ENCODE assay signal across 9 cellular contexts in genomic region chr12:108312885-108313203, GRCh38. TPM values are rescaled to one million over a fixed set of nuclear protein-coding genes. Genes with fewer than 3 reads are reported as not detected.
DNase-seq lines count a peak whose midpoint lies in the region; ATAC-seq lines count a peak whose summit lies in the region.
"Had no signal": no experiment of that assay in that cellular context is flagged by ENCODE, and none has a peak within 500 bp of the region (broad histone marks: within the 10 kb centered on the region; RNA-seq: fewer than 3 reads in every experiment).

No MANE protein-coding gene starts in this region.

- peaks cover 5% of the 10 kb centered on the region for H3K4me1 Mint-ChIP-seq in activated T-helper 2 cell treated with anti-CD3 and anti-CD28 coated beads, Interferon-gamma antibody, Interleukin-2, Interleukin-4, amounts not matched to agents 10 μg/mL and 5 μg/mL and 100 μg/mL, durations not matched to agents 14 hours and 24 hours and 36 hours (ENCODE audit: low read depth)

- peaks cover 14% of the 10 kb centered on the region for H3K4me1 ChIP-seq in NT2/D1 (ENCODE audit: insufficient read depth, insufficient read length)
- H3K4me1 ChIP-seq in muscle layer of duodenum (ENCODE audit: control insufficient read depth in 1 of 2, insufficient read depth in 2 of 2, low read length in 2 of 2), result peaks cover 0 to 31% of the 10 kb centered on the region in 2 donors

- no peak overlapping the region for H3K4me3 Mint-ChIP-seq in activated T-helper 2 cell treated with anti-CD3 and anti-CD28 coated beads, Interferon-gamma antibody, Interleukin-2, Interleukin-4, amounts not matched to agents 10 μg/mL and 5 μg/mL and 100 μg/mL, durations not matched to agents 14 hours and 24 hours and 36 hours (ENCODE audit: low read depth)

- ATAC-seq in HG03442 (IDR thresholded peaks at IDR 0.05; ENCODE audit: unreplicated experiment), result no peak
- no peak for ATAC-seq in activated naive CD4-positive, alpha-beta T cell treated with anti-CD3 and anti-CD28 coated beads, Interleukin-2, amount 50 U/mL, for 72 hours
- no peak for ATAC-seq in GM21381 (IDR thresholded peaks at IDR 0.05; ENCODE audit: unreplicated experiment)

- no peak overlapping the region for H3K27ac Mint-ChIP-seq in activated T-helper 2 cell treated with anti-CD3 and anti-CD28 coated beads, Interferon-gamma antibody, Interleukin-2, Interleukin-4, amounts not matched to agents 10 μg/mL and 5 μg/mL and 100 μg/mL, durations not matched to agents 14 hours and 24 hours and 36 hours
- no peak overlapping the region for H3K27ac Mint-ChIP-seq in activated naive CD4-positive, alpha-beta T cell treated with anti-CD3 and anti-CD28 coated beads, Interleukin-2, amount 50 U/mL, for 72 hours

- H3K9ac ChIP-seq in NT2/D1 (ENCODE audit: insufficient read length, low read depth), result peak overlapping the region; percentile 27

- peak; percentile 14 for DNase-seq in A172 (ENCODE audit: low spot score)
- DNase-seq in NT2/D1 (ENCODE audit: low read depth, low spot score), result no peak
- DNase-seq in fibroblast of peridontal ligament (ENCODE audit: extremely low read depth), result peak; percentile 35
- DNase-seq in activated T-helper 2 cell treated with anti-CD3 and anti-CD28 coated beads, Interferon-gamma antibody, Interleukin-2, Interleukin-4, amounts not matched to agents 10 μg/mL and 5 μg/mL and 100 μg/mL, durations not matched to agents 14 hours and 24 hours and 36 hours (ENCODE audit: low spot score), result no peak
- DNase-seq in activated naive CD4-positive, alpha-beta T cell treated with anti-CD3 and anti-CD28 coated beads, Interleukin-2, amount 50 U/mL, for 72 hours (ENCODE audit: low spot score in 2 of 2), result no peak
- DNase-seq: NCI-H1694 treated with DMSO at 0.1 percent for 48 hours had no signal

- no peaks in the 10 kb centered on the region for H3K36me3 Mint-ChIP-seq in activated T-helper 2 cell treated with anti-CD3 and anti-CD28 coated beads, Interferon-gamma antibody, Interleukin-2, Interleukin-4, amounts not matched to agents 10 μg/mL and 5 μg/mL and 100 μg/mL, durations not matched to agents 14 hours and 24 hours and 36 hours (ENCODE audit: low read depth)
- H3K36me3 Mint-ChIP-seq in activated naive CD4-positive, alpha-beta T cell treated with anti-CD3 and anti-CD28 coated beads, Interleukin-2, amount 50 U/mL, for 72 hours, result no peaks in the 10 kb centered on the region

- H3K27ac ChIP-seq in muscle layer of duodenum (ENCODE audit: low read length), result peak overlapping the region; percentile 47

- H3K9me3 Mint-ChIP-seq in activated T-helper 2 cell treated with anti-CD3 and anti-CD28 coated beads, Interferon-gamma antibody, Interleukin-2, Interleukin-4, amounts not matched to agents 10 μg/mL and 5 μg/mL and 100 μg/mL, durations not matched to agents 14 hours and 24 hours and 36 hours, result no peaks in the 10 kb centered on the region
- H3K9me3 Mint-ChIP-seq in activated naive CD4-positive, alpha-beta T cell treated with anti-CD3 and anti-CD28 coated beads, Interleukin-2, amount 50 U/mL, for 72 hours, result no peaks in the 10 kb centered on the region

- no peaks in the 10 kb centered on the region for H3K27me3 ChIP-seq in NT2/D1 (ENCODE audit: insufficient read depth, insufficient read length)
- no peaks in the 10 kb centered on the region for H3K27me3 ChIP-seq in muscle layer of duodenum (ENCODE audit: low read depth, low read length)

- no peaks in the 10 kb centered on the region for H3K9me3 ChIP-seq in NT2/D1 (ENCODE audit: insufficient read depth, low read length)
- no peaks in the 10 kb centered on the region for H3K9me3 ChIP-seq in muscle layer of duodenum (ENCODE audit: control insufficient read depth in 1 of 2, low read length in 2 of 2)

- H3K4me3 ChIP-seq in NT2/D1 (ENCODE audit: insufficient read length, low read depth) (no peak overlapping the region), muscle layer of duodenum (ENCODE audit: low read depth in 1 of 2, low read length in 2 of 2) (no peak overlapping the region)

- intact Hi-C loops in activated T-helper 2 cell treated with anti-CD3 and anti-CD28 coated beads, Interferon-gamma antibody, Interleukin-2, Interleukin-4, amounts not matched to agents 10 μg/mL and 5 μg/mL and 100 μg/mL, durations not matched to agents 14 hours and 24 hours and 36 hours (cut with micrococcal nuclease), result no loop called here

- H3K36me3 ChIP-seq in NT2/D1 (ENCODE audit: insufficient read depth, insufficient read length, low read length), result no peaks in the 10 kb centered on the region
- H3K36me3 ChIP-seq in muscle layer of duodenum (ENCODE audit: control insufficient read depth in 1 of 2, insufficient read depth in 2 of 2, low read length in 2 of 2), result no peaks in the 10 kb centered on the region

- peaks cover 4% of the 10 kb centered on the region for H3K27me3 Mint-ChIP-seq in activated T-helper 2 cell treated with anti-CD3 and anti-CD28 coated beads, Interferon-gamma antibody, Interleukin-2, Interleukin-4, amounts not matched to agents 10 μg/mL and 5 μg/mL and 100 μg/mL, durations not matched to agents 14 hours and 24 hours and 36 hours (ENCODE audit: low read depth)

RNA-seq across cellular contexts. Expression of gene CMKLR1, which starts 26.3 kb away (rescaled TPM):
- total RNA-seq in A172 (2014; rRNA removed; shearing (Covaris generic)), result not detected in 2 replicates
- not detected in 2 replicates for total RNA-seq in activated T-helper 2 cell treated with anti-CD3 and anti-CD28 coated beads, Interferon-gamma antibody, Interleukin-2, Interleukin-4, amounts not matched to agents 10 μg/mL and 5 μg/mL and 100 μg/mL, durations not matched to agents 14 hours and 24 hours and 36 hours
- not detected for total RNA-seq in activated naive CD4-positive, alpha-beta T cell treated with anti-CD3 and anti-CD28 coated beads, Interleukin-2, amount 50 U/mL, for 72 hours

Comparison
In these comparisons a context has a peak if more than half of its experiments do, and no peak if none do; other contexts are left out.
1. DNase-seq: peak in A172 (single experiment) and fibroblast of peridontal ligament (single experiment); none in NT2/D1 (single experiment), activated T-helper 2 cell treated with anti-CD3 and anti-CD28 coated beads, Interferon-gamma antibody, Interleukin-2, Interleukin-4, amounts not matched to agents 10 μg/mL and 5 μg/mL and 100 μg/mL, durations not matched to agents 14 hours and 24 hours and 36 hours (single experiment) and activated naive CD4-positive, alpha-beta T cell treated with anti-CD3 and anti-CD28 coated beads, Interleukin-2, amount 50 U/mL, for 72 hours (0 of 2).